Comparison of ENCODE assay signal across 8 cellular contexts in the genomic region with DNA sequence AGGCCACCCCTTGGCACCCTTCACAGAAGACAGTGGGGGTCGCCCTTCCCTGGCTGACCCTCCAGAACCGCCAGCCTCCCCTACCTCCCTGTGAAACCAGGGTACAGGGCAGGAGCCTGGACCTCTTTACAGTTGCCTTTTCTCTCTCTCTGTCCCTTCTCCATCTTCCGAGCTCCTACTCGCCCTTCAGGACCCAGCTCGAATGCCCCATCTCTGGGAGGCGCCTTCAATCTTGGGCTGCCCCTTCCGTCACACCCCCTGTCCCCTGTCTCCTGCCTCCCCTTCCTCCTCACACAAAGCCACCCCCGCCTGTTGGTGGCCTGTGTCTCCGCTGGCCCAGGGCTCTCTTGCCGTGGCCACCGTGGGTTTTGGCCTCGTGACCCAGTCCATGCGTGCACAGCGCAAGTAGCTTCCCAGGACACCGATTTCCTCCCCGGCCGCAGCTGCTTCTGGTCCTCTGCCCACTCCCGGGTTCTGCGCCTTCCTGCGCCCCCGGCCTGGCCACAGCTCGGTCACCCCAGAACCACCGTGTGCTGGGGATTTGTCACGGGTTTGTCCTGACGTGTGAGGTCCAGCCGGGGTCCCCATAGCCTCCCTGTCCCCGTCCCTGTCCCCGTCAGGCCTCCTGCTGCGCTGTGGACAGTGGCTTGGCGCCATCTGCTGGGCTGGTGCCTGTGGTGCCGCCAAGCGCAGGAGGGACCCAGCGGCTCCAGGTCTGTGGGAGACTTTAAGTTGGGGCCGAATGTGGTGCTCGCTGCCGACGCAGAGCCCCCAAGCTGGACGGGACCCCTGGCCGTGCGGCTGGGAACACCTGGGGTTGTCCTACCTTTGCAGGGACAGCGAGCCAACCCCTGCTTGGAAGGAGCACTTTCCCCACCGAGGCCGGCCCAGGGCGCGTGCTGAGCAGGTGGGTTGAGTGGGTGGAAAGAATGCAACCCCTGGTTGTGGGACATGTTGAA. TPM values are rescaled to one million over a fixed set of nuclear protein-coding genes. Genes with fewer than 3 reads are reported as not detected.
A peak's percentile ranks its signal among the peaks of the same experiment; 100 is the strongest.
DNase-seq lines count a peak whose midpoint lies in the region; ATAC-seq, FAIRE-seq and TF ChIP-seq lines count a peak whose summit lies in the region.

No MANE protein-coding gene starts in this region.

- no peak overlapping the region for H3K4me3 ChIP-seq in Karpas-422 (ENCODE audit: low read length)
- no peak overlapping the region for H3K4me3 ChIP-seq in astrocyte (ENCODE audit: insufficient read depth, low read depth, low read length)
- H3K4me3 ChIP-seq in gastrocnemius medialis, result peak overlapping the region in 3 of 4 donors; percentile 38 to 45 (median 41)

- no peaks in the 10 kb centered on the region for H3K36me3 Mint-ChIP-seq in astrocyte (ENCODE audit: low read depth, unreplicated experiment)

- H4K20me1 ChIP-seq in Karpas-422 (ENCODE audit: insufficient read depth, low read depth, low read length) (peaks cover 11% of the 10 kb centered on the region; the same call in 1 of the 2 replicates), astrocyte (ENCODE audit: insufficient read depth, low read length) (peaks cover 9% of the 10 kb centered on the region)

- H3K4me1 Mint-ChIP-seq in astrocyte (ENCODE audit: low read depth, unreplicated experiment), result no peaks in the 10 kb centered on the region

- no peaks in the 10 kb centered on the region for H3K9me2 ChIP-seq in Karpas-422 (replicated peaks; ENCODE audit: insufficient read depth, low read length)

- 0 out of 2 replicates have a peak, but pooled peaks cover 2% of the 10 kb centered on the region for H3K79me2 ChIP-seq in Karpas-422 (ENCODE audit: low read length)
- peaks cover 19% of the 10 kb centered on the region for H3K79me2 ChIP-seq in astrocyte (ENCODE audit: insufficient read depth, low read length)

- no peak overlapping the region for H3K9ac ChIP-seq in Karpas-422 (ENCODE audit: low read length)
- no peak overlapping the region for H3K9ac ChIP-seq in astrocyte (ENCODE audit: low read length)

- H3K4me1 ChIP-seq in Karpas-422 (ENCODE audit: low read length), result peaks cover 9% of the 10 kb centered on the region
- H3K4me1 ChIP-seq in astrocyte (ENCODE audit: insufficient read depth, low read length), result peaks cover 12% of the 10 kb centered on the region
- peaks cover 12 to 19% of the 10 kb centered on the region in 2 donors for H3K4me1 ChIP-seq in gastrocnemius medialis

- H3K27me3 ChIP-seq in Karpas-422 (ENCODE audit: low read length) (no peaks in the 10 kb centered on the region), astrocyte (ENCODE audit: insufficient read depth, low read length) (no peaks in the 10 kb centered on the region), gastrocnemius medialis (no peaks in the 10 kb centered on the region)

- no peak for TF ChIP-seq POLR2A in gastrocnemius medialis (IDR thresholded peaks at IDR 0.05)

- DNase-seq in DMS153 (lab: John Stamatoyannopoulos, UW), result peak; percentile 12
- DNase-seq in Karpas-422, result peak; percentile 89
- DNase-seq in T-helper 9 cell, result peak; percentile 76
- DNase-seq in astrocyte (ENCODE audit: low read depth), result no peak
- DNase-seq in hepatic stellate cell (ENCODE audit: low spot score), result peak; percentile 83
- peak; percentile 51 to 68 for DNase-seq in gastrocnemius medialis

- H3K27ac Mint-ChIP-seq in astrocyte (ENCODE audit: unreplicated experiment), result no peak overlapping the region

- peak; percentile 67 for TF ChIP-seq CTCF in astrocyte (IDR thresholded peaks at IDR 0.05; ENCODE audit: insufficient read depth, low read depth, low read length)
- peak; percentile 97 to 100 (median 99) for TF ChIP-seq CTCF in gastrocnemius medialis (IDR thresholded peaks at IDR 0.05 in 4 of 5, conservative IDR thresholded peaks at IDR 0.05 in 1 of 5)

- in situ Hi-C loops in gastrocnemius medialis (cut with MboI; ENCODE audit: low sequenced_read_pairs in 4 of 4), result loop anchor here (5.0 kb wide), 2 partner anchors 155 to 160 kb away; a partner anchor contains a TSS

- H2AFZ ChIP-seq in Karpas-422 (ENCODE audit: low read length) (no peak overlapping the region), astrocyte (ENCODE audit: low read depth, low read length) (peak overlapping the region; percentile 60)

- peaks cover 3% of the 10 kb centered on the region for H3K9me3 Mint-ChIP-seq in astrocyte (ENCODE audit: unreplicated experiment)

- peaks cover 17% of the 10 kb centered on the region for H3K27me3 Mint-ChIP-seq in astrocyte (ENCODE audit: low read depth, unreplicated experiment)

- H3K36me3 ChIP-seq in Karpas-422 (ENCODE audit: insufficient read depth, low read length), result no peaks in the 10 kb centered on the region
- H3K36me3 ChIP-seq in astrocyte (ENCODE audit: insufficient read depth, low read length), result no peaks in the 10 kb centered on the region
- H3K36me3 ChIP-seq in gastrocnemius medialis, result no peaks in the 10 kb centered on the region

- H3K4me3 Mint-ChIP-seq in astrocyte (ENCODE audit: unreplicated experiment), result no peak overlapping the region

- intact Hi-C loops in gastrocnemius medialis (cut with DNase I; ENCODE audit: low total_unique reads), result loop anchor here (1.0 to 5.0 kb wide), 4 partner anchors 155 to 420 kb away; a partner anchor contains a TSS

- FAIRE-seq in astrocyte (lab: Jason Lieb, UNC), result no peak

- H3K4me2 ChIP-seq in Karpas-422 (ENCODE audit: low read depth, low read length, poor library complexity, severe bottlenecking) (no peak overlapping the region), astrocyte (ENCODE audit: low read length) (peak overlapping the region; percentile 70)

- H3K27ac ChIP-seq in Karpas-422 (ENCODE audit: low read length) (no peak overlapping the region), astrocyte (ENCODE audit: low read depth, low read length) (no peak overlapping the region), gastrocnemius medialis (peak overlapping the region; percentile 1 to 51 (median 25))

- no peaks in the 10 kb centered on the region for H3K9me3 ChIP-seq in Karpas-422 (ENCODE audit: low read length)
- peaks cover 3% of the 10 kb centered on the region for H3K9me3 ChIP-seq in astrocyte (ENCODE audit: insufficient read depth, low read depth, low read length)
- no peaks in the 10 kb centered on the region for H3K9me3 ChIP-seq in gastrocnemius medialis

- peak in 1 of 2 donors; percentile 32 for ATAC-seq in gastrocnemius medialis
- ATAC-seq in HG03469 (IDR thresholded peaks at IDR 0.05; ENCODE audit: unreplicated experiment), result no peak
- no peak for ATAC-seq in GM21447 (IDR thresholded peaks at IDR 0.05; ENCODE audit: unreplicated experiment)

RNA-seq across cellular contexts. Expression of a gene that starts 4.0 kb away (rescaled TPM):
- 15.1 and 40.9 TPM in 2 replicates for total RNA-seq in Karpas-422 (2014; rRNA removed; shearing (Covaris generic); ENCODE audit: low replicate concordance)
- total RNA-seq in astrocyte, result 29.8 and 30.3 TPM in 2 replicates
- 10 to 100 TPM; 25.7 to 46.9 (median 41.5) TPM for total RNA-seq in gastrocnemius medialis

RNA-seq across cellular contexts. Expression of a gene that starts 27.6 kb away (rescaled TPM):
- not detected in 2 replicates for total RNA-seq in Karpas-422 (2014; rRNA removed; shearing (Covaris generic); ENCODE audit: low replicate concordance)
- 31.3 and 34.0 TPM in 2 replicates for total RNA-seq in astrocyte
- total RNA-seq in gastrocnemius medialis, result 10 to 100 TPM; 26.0 to 51.7 (median 43.5) TPM

Comparison
In these comparisons a context has a peak if more than half of its experiments do, and no peak if none do; other contexts are left out.
1. H3K27ac ChIP-seq: peak in gastrocnemius medialis (4 of 4); none in Karpas-422 (single experiment) and astrocyte (single experiment).
2. H3K4me3 ChIP-seq: peak in gastrocnemius medialis (3 of 4); none in Karpas-422 (single experiment) and astrocyte (single experiment).
3. RNA of a gene that starts 27.6 kb away (total RNA-seq): 26.0 to 51.7 TPM in gastrocnemius medialis and 31.3 to 34.0 TPM in astrocyte; not detected in Karpas-422; every median in the first group is over 10 times any median in the second.